Comparison of ENCODE assay signal across 23 cellular contexts in the genomic region with DNA sequence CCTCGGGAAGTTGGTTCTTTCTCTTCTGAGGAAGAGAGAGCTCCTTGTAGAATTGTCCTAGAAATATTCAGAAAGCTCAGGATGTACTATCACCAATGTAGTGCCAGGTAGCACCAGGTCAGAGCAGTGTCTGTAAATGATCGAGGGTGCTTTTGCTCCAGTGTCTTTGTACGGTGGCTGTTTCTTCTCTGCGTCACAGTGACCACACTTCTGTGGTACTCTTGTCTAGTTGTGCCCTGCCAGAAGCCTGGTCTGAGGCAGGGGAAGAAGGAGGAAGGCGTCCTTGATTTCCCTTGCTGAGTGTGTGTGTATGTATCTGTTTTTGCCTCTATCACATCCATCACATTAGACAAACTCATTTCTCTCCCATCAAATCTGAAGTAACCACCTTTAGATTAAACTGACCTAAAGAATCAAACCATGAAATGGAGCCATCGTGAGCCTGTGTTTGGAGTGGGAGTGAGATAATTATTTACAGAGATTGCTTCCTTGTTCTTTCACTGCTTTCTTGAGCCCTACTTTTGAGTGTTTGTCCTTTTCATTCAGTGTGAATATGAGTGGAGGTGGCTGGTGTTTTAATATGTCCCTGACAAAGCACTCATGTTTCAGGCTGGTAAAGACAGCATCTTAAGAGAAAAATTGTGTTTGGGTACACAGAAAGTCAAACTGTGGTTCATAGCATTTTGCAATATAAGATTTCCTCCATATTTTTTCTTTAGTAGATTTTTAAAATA.
"Had no signal": no experiment of that assay in that cellular context is flagged by ENCODE, and none has a peak within 500 bp of the region (broad histone marks: within the 10 kb centered on the region; RNA-seq: fewer than 3 reads in every experiment).

No MANE protein-coding gene starts in this region.

- H3K27ac Mint-ChIP-seq: activated CD4-positive, alpha-beta memory T cell treated with anti-CD3 and anti-CD28 coated beads, Interleukin-2, amount 10 ng/mL, durations not matched to agents 7 days and 5 days; activated CD4-positive, alpha-beta T cell treated with anti-CD3 and anti-CD28 coated beads for 36 hours; activated naive CD4-positive, alpha-beta T cell treated with anti-CD3 and anti-CD28 coated beads, Interleukin-2, amount 10 ng/mL, durations not matched to agents 7 days and 5 days; activated naive CD8-positive, alpha-beta T cell treated with anti-CD3 and anti-CD28 coated beads for 36 hours; activated T-helper 17 cell treated with anti-CD3 and anti-CD28 coated beads, Interleukin-2, amount 50 U/mL, for 72 hours had no signal

- H3K36me3 ChIP-seq: brain microvascular endothelial cell, cardiac muscle cell had no signal

- H3K4me1 Mint-ChIP-seq: activated CD4-positive, alpha-beta memory T cell treated with anti-CD3 and anti-CD28 coated beads, Interleukin-2, amount 10 ng/mL, durations not matched to agents 7 days and 5 days; activated T-helper 17 cell treated with anti-CD3 and anti-CD28 coated beads, Interleukin-2, amount 50 U/mL, for 72 hours had no signal

- ATAC-seq: activated CD4-positive, alpha-beta T cell treated with anti-CD3 and anti-CD28 coated beads for 36 hours; activated T-helper 17 cell treated with anti-CD3 and anti-CD28 coated beads, Interleukin-2, amount 50 U/mL, for 72 hours; Right ventricle myocardium inferior had no signal

- H3K4me3 ChIP-seq: cardiac muscle cell, SK-N-MC had no signal

- H3K27ac ChIP-seq: brain microvascular endothelial cell, cardiac muscle cell, SK-N-MC, VCaP had no signal

- H3K36me3 Mint-ChIP-seq: activated naive CD4-positive, alpha-beta T cell treated with anti-CD3 and anti-CD28 coated beads, Interleukin-2, amount 10 ng/mL, durations not matched to agents 7 days and 5 days had no signal

- DNase-seq: activated CD4-positive, alpha-beta memory T cell treated with anti-CD3 and anti-CD28 coated beads, Interleukin-2, amount 10 ng/mL, durations not matched to agents 7 days and 5 days; activated CD4-positive, alpha-beta T cell treated with anti-CD3 and anti-CD28 coated beads for 36 hours; activated CD4-positive, alpha-beta T cell treated with anti-CD3 and anti-CD28 coated beads, Interleukin-2, amount 50 U/mL, for 1 hour; activated gamma-delta T cell; activated naive CD4-positive, alpha-beta T cell treated with anti-CD3 and anti-CD28 coated beads, Interleukin-2, amount 10 ng/mL, durations not matched to agents 7 days and 5 days; activated naive CD8-positive, alpha-beta T cell treated with anti-CD3 and anti-CD28 coated beads for 36 hours; activated T-cell treated with anti-CD3 and anti-CD28 coated beads for 4 hours; activated T-cell treated with anti-CD3 and anti-CD28 coated beads, Interleukin-2, amount 50 U/mL, for 48 hours; brain microvascular endothelial cell; cerebellar nuclear complex; NCI-H1105 treated with DMSO at 0.1 percent for 48 hours; NCI-H1694; NCI-H2081; NCI-H345; NCI-H510A; NCI-H526 treated with DMSO at 0.1 percent for 48 hours; NCI-H82; T-helper 1 cell had no signal

- H3K4me3 Mint-ChIP-seq: activated CD4-positive, alpha-beta memory T cell treated with anti-CD3 and anti-CD28 coated beads, Interleukin-2, amount 10 ng/mL, durations not matched to agents 7 days and 5 days; activated CD4-positive, alpha-beta T cell treated with anti-CD3 and anti-CD28 coated beads for 36 hours; activated naive CD4-positive, alpha-beta T cell treated with anti-CD3 and anti-CD28 coated beads, Interleukin-2, amount 10 ng/mL, durations not matched to agents 7 days and 5 days; activated naive CD8-positive, alpha-beta T cell treated with anti-CD3 and anti-CD28 coated beads for 36 hours; activated T-helper 17 cell treated with anti-CD3 and anti-CD28 coated beads, Interleukin-2, amount 50 U/mL, for 72 hours had no signal

- H3K9me3 Mint-ChIP-seq: activated naive CD4-positive, alpha-beta T cell treated with anti-CD3 and anti-CD28 coated beads, Interleukin-2, amount 10 ng/mL, durations not matched to agents 7 days and 5 days had no signal

- H3K27me3 ChIP-seq: cardiac muscle cell had no signal
